Comparison of ENCODE assay signal across 31 cellular contexts in genomic region chr2:168952424-168952823, GRCh38. TPM values are rescaled to one million over a fixed set of nuclear protein-coding genes. Genes with fewer than 3 reads are reported as not detected.
"Had no signal": no experiment of that assay in that cellular context is flagged by ENCODE, and none has a peak within 500 bp of the region (broad histone marks: within the 10 kb centered on the region; RNA-seq: fewer than 3 reads in every experiment).

No MANE protein-coding gene starts in this region.

- H3K36me3 Mint-ChIP-seq: memory B cell had no signal

- FAIRE-seq: endometrium, keratinocyte had no signal

- H3K27ac Mint-ChIP-seq: memory B cell had no signal

- H3K9me3 ChIP-seq: esophagus squamous epithelium, gastrocnemius medialis had no signal

- H3K27me3 ChIP-seq: dorsolateral prefrontal cortex, gastrocnemius medialis, left lung had no signal

- H3K4me3 Mint-ChIP-seq: memory B cell had no signal

- H3K27ac ChIP-seq: coronary artery, dorsolateral prefrontal cortex, epithelial cell of prostate, esophagus squamous epithelium, gastrocnemius medialis, heart right ventricle, left lung had no signal

- H3K4me1 Mint-ChIP-seq: memory B cell had no signal

- H3K4me1 ChIP-seq: esophagus squamous epithelium, gastrocnemius medialis, heart right ventricle, left lung had no signal

- ATAC-seq: esophagus mucosa, gastrocnemius medialis, heart right ventricle, left cardiac atrium, left lung, left ventricle myocardium superior had no signal

- DNase-seq: dermis blood vessel endothelial cell; dorsolateral prefrontal cortex; effector CD4-positive, alpha-beta T cell; effector memory CD4-positive, alpha-beta T cell; erythroblast; esophagus squamous epithelium; foreskin fibroblast; foreskin melanocyte; gastrocnemius medialis; glutamatergic neuron; head of caudate nucleus; heart right ventricle; hippocampal formation; left cardiac atrium; left lung; left ventricle myocardium superior; mammary epithelial cell; mesendoderm; midbrain had no signal

- H3K36me3 ChIP-seq: esophagus squamous epithelium, gastrocnemius medialis, heart right ventricle, left lung had no signal

- H3K4me3 ChIP-seq: coronary artery, dorsolateral prefrontal cortex, esophagus squamous epithelium, gastrocnemius medialis, heart right ventricle, left lung, lung had no signal

RNA-seq across cellular contexts. Expression of gene G6PC2, which starts 51.3 kb away (rescaled TPM):
- total RNA-seq: dermis blood vessel endothelial cell, esophagus mucosa, esophagus squamous epithelium, gastrocnemius medialis, glomerular endothelial cell, kidney epithelial cell, left cardiac atrium, left lung, left ventricle myocardium superior, lower leg skin, mammary epithelial cell, mononuclear cell, mucosa of gallbladder had no signal
- polyA plus RNA-seq: heart right ventricle, keratinocyte, mammary epithelial cell had no signal
